ENCODE assay signal across 10 cellular contexts in the genomic region with DNA sequence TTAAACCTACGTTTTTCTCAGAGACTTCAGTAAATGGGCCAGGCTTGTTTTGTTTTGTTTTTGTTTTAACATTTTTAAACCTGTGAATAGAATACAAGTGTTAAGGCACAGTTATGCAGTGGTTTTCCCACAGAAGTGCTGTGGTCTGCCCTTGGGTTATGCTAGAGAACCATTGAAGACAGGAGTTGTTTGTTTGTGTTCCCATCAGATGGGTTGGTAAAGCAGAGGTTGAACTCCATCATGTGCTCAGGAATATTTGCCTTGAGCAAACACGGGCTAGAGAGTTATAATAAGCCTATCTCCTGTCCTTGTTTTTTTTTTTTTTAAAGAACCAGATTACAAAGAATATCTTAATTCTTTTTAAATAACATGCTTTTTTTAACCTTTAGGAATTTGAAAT. TPM values are rescaled to one million over a fixed set of nuclear protein-coding genes. Genes with fewer than 3 reads are reported as not detected.
A peak's percentile ranks its signal among the peaks of the same experiment; 100 is the strongest.
DNase-seq lines count a peak whose midpoint lies in the region; ATAC-seq, FAIRE-seq and TF ChIP-seq lines count a peak whose summit lies in the region.
"Had no signal": no experiment of that assay in that cellular context is flagged by ENCODE, and none has a peak within 500 bp of the region (broad histone marks: within the 10 kb centered on the region; RNA-seq: fewer than 3 reads in every experiment).

No MANE protein-coding gene starts in this region.

- peaks cover 9 to 30% (median 23%) of the 10 kb centered on the region in 4 donors for H3K4me1 Mint-ChIP-seq in CD4-positive, CD25-positive, alpha-beta regulatory T cell
- H3K4me1 Mint-ChIP-seq in naive thymus-derived CD4-positive, alpha-beta T cell: peaks cover 11 to 46% (median 32%) of the 10 kb centered on the region in 7 donors
- peaks cover 7 to 43% (median 22%) of the 10 kb centered on the region in 4 donors for H3K4me1 Mint-ChIP-seq in naive thymus-derived CD8-positive, alpha-beta T cell
- H3K4me1 Mint-ChIP-seq in GM23338: no peaks in the 10 kb centered on the region
- peaks cover 17 to 32% of the 10 kb centered on the region in 2 donors for H3K4me1 Mint-ChIP-seq in stimulated activated naive B cell treated with anti-CD40 and anti-IgM and Interleukin-4, amounts not matched to agents 10 μg/mL and 1 μg/mL and 100 μg/mL, for 72 hours

- peak overlapping the region in 3 of 4 donors; percentile 76 to 95 (median 90) for H3K4me3 Mint-ChIP-seq in CD4-positive, CD25-positive, alpha-beta regulatory T cell
- peak overlapping the region in 5 of 10 donors; percentile 10 to 83 (median 18) for H3K4me3 Mint-ChIP-seq in naive thymus-derived CD4-positive, alpha-beta T cell
- peak overlapping the region in 4 of 10 donors; percentile 8 to 76 (median 18) for H3K4me3 Mint-ChIP-seq in naive thymus-derived CD8-positive, alpha-beta T cell
- H3K4me3 Mint-ChIP-seq in GM23338: no peak overlapping the region
- H3K4me3 Mint-ChIP-seq in stimulated activated naive B cell treated with anti-CD40 and anti-IgM and Interleukin-4, amounts not matched to agents 10 μg/mL and 1 μg/mL and 100 μg/mL, for 72 hours: no peak overlapping the region

- no peak overlapping the region for H3K4me2 ChIP-seq in GM23338

- no peak overlapping the region for H2AFZ ChIP-seq in GM23338

- H3K27ac ChIP-seq in CD4-positive, CD25-positive, alpha-beta regulatory T cell (ENCODE audit: insufficient read depth, low read length, poor library complexity, severe bottlenecking): no peak overlapping the region
- H3K27ac ChIP-seq in naive thymus-derived CD4-positive, alpha-beta T cell (ENCODE audit: low read depth, low read length): no peak overlapping the region
- H3K27ac ChIP-seq in GM23338 (ENCODE audit: low read depth): no peak overlapping the region
- H3K27ac ChIP-seq: thoracic aorta had no signal

- intact Hi-C loops in naive thymus-derived CD4-positive, alpha-beta T cell (cut with micrococcal nuclease): loop anchor here (2.0 to 5.0 kb wide), 7 partner anchors 29 to 203 kb away; partner anchors contain the start of genes RFESD (in 2 of the 2), RHOBTB3 (in 2 of the 2), ELL2 (in 1 of the 2) and GLRX (in 1 of the 2)

- H3K27me3 Mint-ChIP-seq in CD4-positive, CD25-positive, alpha-beta regulatory T cell: peaks cover 10% of the 10 kb centered on the region
- H3K27me3 Mint-ChIP-seq in naive thymus-derived CD4-positive, alpha-beta T cell: peaks cover 0 to 39% (median 0%) of the 10 kb centered on the region in 5 donors
- H3K27me3 Mint-ChIP-seq in naive thymus-derived CD8-positive, alpha-beta T cell: no peaks in the 10 kb centered on the region
- H3K27me3 Mint-ChIP-seq in GM23338 (ENCODE audit: insufficient read depth, low read depth, poor library complexity): no peaks in the 10 kb centered on the region
- no peaks in the 10 kb centered on the region for H3K27me3 Mint-ChIP-seq in stimulated activated naive B cell treated with anti-CD40 and anti-IgM and Interleukin-4, amounts not matched to agents 10 μg/mL and 1 μg/mL and 100 μg/mL, for 72 hours

- TF ChIP-seq CTCF in bronchial epithelial cell (IDR thresholded peaks at IDR 0.05; ENCODE audit: insufficient read depth, low read length, severe bottlenecking): no peak
- TF ChIP-seq CTCF in GM23338 (conservative IDR thresholded peaks at IDR 0.05; ENCODE audit: low read depth in 2 of 2): no peak

- POLR2A ChIA-PET in naive thymus-derived CD4-positive, alpha-beta T cell (lab: Charles Lee): interaction anchor here (0.5 to 1.0 kb wide), 4 partner anchors 49 to 191 kb away, joined by 3 read pairs; partner anchors contain the start of gene RFESD
- POLR2A ChIA-PET in naive thymus-derived CD8-positive, alpha-beta T cell (lab: Charles Lee): interaction anchor here (0.5 kb wide), 1 partner anchor 1423 kb away, joined by 3 read pairs; the partner anchor contains the start of gene RIOK2

- no peaks in the 10 kb centered on the region for H3K36me3 ChIP-seq in CD4-positive, CD25-positive, alpha-beta regulatory T cell (ENCODE audit: control insufficient read depth, insufficient read depth, low read length)
- H3K36me3 ChIP-seq in bronchial epithelial cell (ENCODE audit: control insufficient read depth, insufficient read depth, low read length): peaks cover 2% of the 10 kb centered on the region
- H3K36me3 ChIP-seq in naive thymus-derived CD4-positive, alpha-beta T cell (ENCODE audit: control insufficient read depth in 2 of 3, insufficient read depth in 3 of 3, low read length in 3 of 3): no peaks in the 10 kb centered on the region
- no peaks in the 10 kb centered on the region for H3K36me3 ChIP-seq in GM23338 (ENCODE audit: insufficient read depth)
- H3K36me3 ChIP-seq: thoracic aorta had no signal

- CTCF ChIA-PET in naive thymus-derived CD4-positive, alpha-beta T cell (lab: Charles Lee): interaction anchor here (1.0 kb wide), 1 partner anchor 21 kb away, joined by 3 read pairs; no protein-coding TSS in a partner anchor

- peaks cover 18% of the 10 kb centered on the region for H3K4me1 ChIP-seq in CD4-positive, CD25-positive, alpha-beta regulatory T cell (ENCODE audit: control insufficient read depth, insufficient read depth, low read length, poor library complexity, severe bottlenecking)
- H3K4me1 ChIP-seq in naive thymus-derived CD4-positive, alpha-beta T cell (ENCODE audit: control insufficient read depth in 2 of 2, insufficient read depth in 2 of 2, low read length in 2 of 2): peaks cover 0 to 27% of the 10 kb centered on the region in 2 donors
- H3K4me1 ChIP-seq in GM23338 (ENCODE audit: insufficient read depth): no peaks in the 10 kb centered on the region

- H3K79me2 ChIP-seq in GM23338 (replicated peaks; ENCODE audit: insufficient read depth): no peaks in the 10 kb centered on the region

- no peaks in the 10 kb centered on the region for H3K9me2 ChIP-seq in GM23338 (ENCODE audit: insufficient read depth)

- no peak for DNase-seq in CD4-positive, CD25-positive, alpha-beta regulatory T cell
- DNase-seq in LHCN-M2 (ENCODE audit: low read depth) (peak; percentile 89), bronchial epithelial cell (ENCODE audit: low read depth) (peak; percentile 10), GM23338 (ENCODE audit: low spot score) (no peak)
- DNase-seq in naive thymus-derived CD4-positive, alpha-beta T cell: no peak
- no peak for DNase-seq in naive thymus-derived CD8-positive, alpha-beta T cell
- no peak for DNase-seq in stimulated activated naive B cell treated with anti-CD40 and anti-IgM and Interleukin-4, amounts not matched to agents 10 μg/mL and 1 μg/mL and 100 μg/mL, for 72 hours
- DNase-seq: nucleus accumbens had no signal

- no peaks in the 10 kb centered on the region for H3F3A ChIP-seq in GM23338 (replicated peaks; ENCODE audit: low read depth)

- no peaks in the 10 kb centered on the region for H3K36me3 Mint-ChIP-seq in CD4-positive, CD25-positive, alpha-beta regulatory T cell
- peaks cover 0 to 13% (median 0%) of the 10 kb centered on the region in 5 donors for H3K36me3 Mint-ChIP-seq in naive thymus-derived CD4-positive, alpha-beta T cell
- no peaks in the 10 kb centered on the region for H3K36me3 Mint-ChIP-seq in naive thymus-derived CD8-positive, alpha-beta T cell
- H3K36me3 Mint-ChIP-seq in GM23338 (ENCODE audit: low read depth): no peaks in the 10 kb centered on the region
- H3K36me3 Mint-ChIP-seq in stimulated activated naive B cell treated with anti-CD40 and anti-IgM and Interleukin-4, amounts not matched to agents 10 μg/mL and 1 μg/mL and 100 μg/mL, for 72 hours: no peaks in the 10 kb centered on the region

- H3K9me3 ChIP-seq in CD4-positive, CD25-positive, alpha-beta regulatory T cell (ENCODE audit: control insufficient read depth in 2 of 2, low read length in 2 of 2): no peaks in the 10 kb centered on the region
- no peaks in the 10 kb centered on the region for H3K9me3 ChIP-seq in naive thymus-derived CD4-positive, alpha-beta T cell (ENCODE audit: control insufficient read depth in 2 of 3, low read length in 3 of 3)
- H3K9me3 ChIP-seq: thoracic aorta had no signal

- H3K27me3 ChIP-seq in CD4-positive, CD25-positive, alpha-beta regulatory T cell (ENCODE audit: control insufficient read depth, insufficient read depth, low read length): no peaks in the 10 kb centered on the region
- H3K27me3 ChIP-seq in bronchial epithelial cell (ENCODE audit: control insufficient read depth, insufficient read depth, low read length): no peaks in the 10 kb centered on the region
- H3K27me3 ChIP-seq in naive thymus-derived CD4-positive, alpha-beta T cell (ENCODE audit: control insufficient read depth in 2 of 2, insufficient read depth in 2 of 2, low read length in 2 of 2): no peaks in the 10 kb centered on the region
- H3K27me3 ChIP-seq in GM23338 (ENCODE audit: insufficient read depth): no peaks in the 10 kb centered on the region

- FAIRE-seq in bronchial epithelial cell (lab: Jason Lieb, UNC): no peak

- no peaks in the 10 kb centered on the region for H4K20me1 ChIP-seq in GM23338 (replicated peaks; ENCODE audit: insufficient read depth)

- no peaks in the 10 kb centered on the region for H3K9me3 Mint-ChIP-seq in CD4-positive, CD25-positive, alpha-beta regulatory T cell
- H3K9me3 Mint-ChIP-seq in naive thymus-derived CD4-positive, alpha-beta T cell: no peaks in the 10 kb centered on the region
- H3K9me3 Mint-ChIP-seq in naive thymus-derived CD8-positive, alpha-beta T cell: no peaks in the 10 kb centered on the region
- H3K9me3 Mint-ChIP-seq in GM23338: no peaks in the 10 kb centered on the region
- H3K9me3 Mint-ChIP-seq in stimulated activated naive B cell treated with anti-CD40 and anti-IgM and Interleukin-4, amounts not matched to agents 10 μg/mL and 1 μg/mL and 100 μg/mL, for 72 hours: no peaks in the 10 kb centered on the region

- no peak overlapping the region for H3K4me3 ChIP-seq in CD4-positive, CD25-positive, alpha-beta regulatory T cell (ENCODE audit: low read depth, low read length)
- no peak overlapping the region for H3K4me3 ChIP-seq in bronchial epithelial cell (ENCODE audit: low read depth, low read length)
- no peak overlapping the region for H3K4me3 ChIP-seq in naive thymus-derived CD4-positive, alpha-beta T cell (ENCODE audit: low read length)
- no peak overlapping the region for H3K4me3 ChIP-seq in GM23338

- no peak overlapping the region for H3K27ac Mint-ChIP-seq in CD4-positive, CD25-positive, alpha-beta regulatory T cell
- peak overlapping the region in 7 of 9 donors; percentile 18 to 90 (median 80) for H3K27ac Mint-ChIP-seq in naive thymus-derived CD4-positive, alpha-beta T cell
- peak overlapping the region in 5 of 10 donors; percentile 48 to 92 (median 90) for H3K27ac Mint-ChIP-seq in naive thymus-derived CD8-positive, alpha-beta T cell
- no peak overlapping the region for H3K27ac Mint-ChIP-seq in GM23338
- no peak overlapping the region for H3K27ac Mint-ChIP-seq in stimulated activated naive B cell treated with anti-CD40 and anti-IgM and Interleukin-4, amounts not matched to agents 10 μg/mL and 1 μg/mL and 100 μg/mL, for 72 hours

- ATAC-seq in CD4-positive, CD25-positive, alpha-beta regulatory T cell (ENCODE audit: low read depth in 2 of 2): no peak
- no peak for ATAC-seq in naive thymus-derived CD4-positive, alpha-beta T cell
- ATAC-seq in naive thymus-derived CD8-positive, alpha-beta T cell: no peak
- no peak for ATAC-seq in GM23338
- ATAC-seq in stimulated activated naive B cell treated with anti-CD40 and anti-IgM and Interleukin-4, amounts not matched to agents 10 μg/mL and 1 μg/mL and 100 μg/mL, for 72 hours (replicated peaks): no peak
- no peak for ATAC-seq in GM21825 (IDR thresholded peaks at IDR 0.05; ENCODE audit: unreplicated experiment)

RNA-seq across cellular contexts. Expression of gene RHOBTB3, which starts 28.5 kb away (rescaled TPM):
- 2.4 TPM for total RNA-seq in CD4-positive, CD25-positive, alpha-beta regulatory T cell
- 1 to 10 TPM; 1.4 to 2.8 (median 2.7) TPM for polyA plus RNA-seq in CD4-positive, CD25-positive, alpha-beta regulatory T cell
- total RNA-seq in LHCN-M2 (2014; rRNA removed): 285 and 300 TPM in 2 replicates
- polyA plus RNA-seq in LHCN-M2 (2012): 43.4 TPM
- 9.6 and 21.6 TPM in 2 replicates for total RNA-seq in bronchial epithelial cell
- 1 to 10 TPM in 4 of 5 experiments, under 1 TPM in 1; 0.24 to 9.6 (median 1.6) TPM for total RNA-seq in naive thymus-derived CD4-positive, alpha-beta T cell
- 1 to 10 TPM; 4.6 to 7.7 TPM for polyA plus RNA-seq in naive thymus-derived CD4-positive, alpha-beta T cell
- total RNA-seq in naive thymus-derived CD8-positive, alpha-beta T cell: under 1 TPM; 0.25 to 0.60 TPM
- 1 to 10 TPM in 2 of 3 donors, under 1 TPM in 1; 0.49 to 2.9 (median 1.4) TPM for polyA plus RNA-seq in naive thymus-derived CD8-positive, alpha-beta T cell
- 8.8 and 10.0 TPM in 2 replicates for total RNA-seq in GM23338 (2014; rRNA removed; shearing (Covaris generic))
- 13.4 and 15.7 TPM in 2 replicates for polyA plus RNA-seq in GM23338 (2016; fragmentation: Nextera tagmentation; extraction: Ambion mirVana)

Comparison
In these comparisons a context has a peak if more than half of its experiments do, and no peak if none do; other contexts are left out.
1. DNase-seq: peak in LHCN-M2 (single experiment) and bronchial epithelial cell (single experiment); none in CD4-positive, CD25-positive, alpha-beta regulatory T cell (0 of 3), naive thymus-derived CD4-positive, alpha-beta T cell (0 of 9), naive thymus-derived CD8-positive, alpha-beta T cell (0 of 10), GM23338 (single experiment) and stimulated activated naive B cell treated with anti-CD40 and anti-IgM and Interleukin-4, amounts not matched to agents 10 μg/mL and 1 μg/mL and 100 μg/mL, for 72 hours (single experiment).
2. H3K27ac Mint-ChIP-seq: peak in naive thymus-derived CD4-positive, alpha-beta T cell (7 of 9); none in CD4-positive, CD25-positive, alpha-beta regulatory T cell (0 of 3), GM23338 (single experiment) and stimulated activated naive B cell treated with anti-CD40 and anti-IgM and Interleukin-4, amounts not matched to agents 10 μg/mL and 1 μg/mL and 100 μg/mL, for 72 hours (single experiment).
3. H3K4me3 Mint-ChIP-seq: peak in CD4-positive, CD25-positive, alpha-beta regulatory T cell (3 of 4); none in GM23338 (single experiment) and stimulated activated naive B cell treated with anti-CD40 and anti-IgM and Interleukin-4, amounts not matched to agents 10 μg/mL and 1 μg/mL and 100 μg/mL, for 72 hours (0 of 2).
4. RNA of gene RHOBTB3, which starts 28.5 kb away (total RNA-seq): 285 to 300 TPM in LHCN-M2; 9.6 to 21.6 TPM in bronchial epithelial cell, 8.8 to 10.0 TPM in GM23338, 2.4 TPM in CD4-positive, CD25-positive, alpha-beta regulatory T cell (single experiment), 0.24 to 9.6 TPM in naive thymus-derived CD4-positive, alpha-beta T cell and 0.25 to 0.60 TPM in naive thymus-derived CD8-positive, alpha-beta T cell; every median in the first group is over 10 times any median in the second.